20 cellular contexts compared by ENCODE assay signal in the genomic region with DNA sequence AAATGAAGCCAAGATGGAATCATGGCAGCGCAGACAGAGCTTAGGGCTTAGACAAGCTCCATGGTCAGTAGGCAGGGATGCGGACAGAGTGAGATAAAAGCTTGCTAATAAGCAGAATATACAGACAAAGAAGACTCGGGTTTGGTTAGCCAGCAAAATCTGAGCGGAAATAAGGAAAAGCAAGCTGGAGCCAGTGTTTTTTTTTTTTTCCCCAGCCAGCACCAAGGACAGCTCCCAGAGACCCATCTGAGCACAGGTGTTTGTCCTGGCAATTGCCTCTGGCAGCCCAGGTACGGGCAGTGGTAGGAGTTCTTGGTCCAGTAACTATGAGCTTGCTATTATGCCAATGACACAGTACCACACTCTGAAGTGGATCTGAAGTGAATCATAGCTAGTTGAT.
DNase-seq lines count a peak whose midpoint lies in the region; ATAC-seq, FAIRE-seq and TF ChIP-seq lines count a peak whose summit lies in the region.
"Had no signal": no experiment of that assay in that cellular context is flagged by ENCODE, and none has a peak within 500 bp of the region (broad histone marks: within the 10 kb centered on the region; RNA-seq: fewer than 3 reads in every experiment).

No MANE protein-coding gene starts in this region.

- FAIRE-seq in HepG2 (lab: Jason Lieb, UNC) = no peak
- FAIRE-seq: GM19239 had no signal

- peaks cover 17% of the 10 kb centered on the region in 2 donors for H3K9me3 Mint-ChIP-seq in activated naive CD4-positive, alpha-beta T cell treated with anti-CD3 and anti-CD28 coated beads, Interleukin-2, amount 50 U/mL, for 72 hours
- H3K9me3 Mint-ChIP-seq: activated CD4-positive, alpha-beta memory T cell treated with anti-CD3 and anti-CD28 coated beads, Interleukin-2, amount 10 ng/mL, durations not matched to agents 7 days and 5 days had no signal

- H3K27ac ChIP-seq in HepG2 (ENCODE audit: extremely low read length, insufficient read depth, low read length) (no peak overlapping the region), right lobe of liver (no peak overlapping the region)
- H3K27ac ChIP-seq: KMS-11, Peyer's patch, tibial nerve had no signal

- CTCF ChIA-PET in HepG2 (lab: Yijun Ruan, JAX; ENCODE audit: low intra/inter-chr PET ratio, low total read pairs) = no interaction called here

- no peaks in the 10 kb centered on the region for H3K9me3 ChIP-seq in HepG2 (ENCODE audit: low read length)
- H3K9me3 ChIP-seq in right lobe of liver = no peaks in the 10 kb centered on the region
- H3K9me3 ChIP-seq: Peyer's patch had no signal

- H2AFZ ChIP-seq in HepG2 (ENCODE audit: low read length) = no peak overlapping the region

- no TSS peak for BruUV-seq in HepG2 (replicated peaks; lab: Mats Ljungman, UMichigan)

- no peak overlapping the region for H3K4me2 ChIP-seq in HepG2 (ENCODE audit: low read depth, low read length)
- H3K4me2 ChIP-seq: KMS-11 had no signal

- POLR2A ChIA-PET in HepG2 (lab: Yijun Ruan, JAX) = interaction anchor here (1.5 kb wide), 1 partner anchor 17 kb away, joined by 3 read pairs; no protein-coding TSS in a partner anchor

- H3K27me3 ChIP-seq in HepG2 (ENCODE audit: control insufficient read depth in 1 of 2, insufficient read depth in 2 of 2, low read length in 2 of 2) (no peaks in the 10 kb centered on the region), right lobe of liver (no peaks in the 10 kb centered on the region)
- H3K27me3 ChIP-seq: Peyer's patch, tibial nerve had no signal

- peak; percentile 2 for DNase-seq in HepG2 (ENCODE audit: low spot score)
- no peak for DNase-seq in right lobe of liver
- peak; percentile 38 for DNase-seq in astrocyte of the hippocampus (ENCODE audit: low read depth, low spot score)
- peak; percentile 59 for DNase-seq in islet precursor cell
- no peak for DNase-seq in NCI-H2196 treated with DMSO at 0.1 percent for 48 hours (lab: John Stamatoyannopoulos, UW; ENCODE audit: unreplicated experiment)
- no peak for DNase-seq in activated naive CD4-positive, alpha-beta T cell treated with anti-CD3 and anti-CD28 coated beads, Interleukin-2, amount 50 U/mL, for 72 hours (ENCODE audit: low spot score in 2 of 2)
- DNase-seq in KG1 (lab: John Stamatoyannopoulos, UW) = no peak
- DNase-seq: activated CD4-positive, alpha-beta memory T cell treated with anti-CD3 and anti-CD28 coated beads, Interleukin-2, amount 10 ng/mL, durations not matched to agents 7 days and 5 days; activated naive CD8-positive, alpha-beta T cell treated with anti-CD3 and anti-CD28 coated beads for 36 hours; activated T-cell treated with anti-CD3 and anti-CD28 coated beads, Interleukin-2, amount 50 U/mL, for 4 hours; DMS79; mesenchymal stem cell; Peyer's patch; stimulated activated naive CD4-positive, alpha-beta T cell; SW 1271 had no signal

- no peak overlapping the region for H3K27ac Mint-ChIP-seq in activated naive CD4-positive, alpha-beta T cell treated with anti-CD3 and anti-CD28 coated beads, Interleukin-2, amount 50 U/mL, for 72 hours
- H3K27ac Mint-ChIP-seq: activated CD4-positive, alpha-beta memory T cell treated with anti-CD3 and anti-CD28 coated beads, Interleukin-2, amount 10 ng/mL, durations not matched to agents 7 days and 5 days; activated naive CD8-positive, alpha-beta T cell treated with anti-CD3 and anti-CD28 coated beads for 36 hours had no signal

- TF ChIP-seq RAD21 in HepG2 (CRISPR knock-in tag; IDR thresholded peaks at IDR 0.05) = no peak

- 55% methylated on average over 4 of the region's 5 CpGs for WGBS in HepG2 (ENCODE audit: low lambda C conversion rate)
- 66% methylated on average over 4 of the region's 5 CpGs for WGBS in right lobe of liver (ENCODE audit: insufficient coverage, low coverage, low lambda C conversion rate, missing lambda C conversion rate)

- no peaks in the 10 kb centered on the region for H4K20me1 ChIP-seq in HepG2 (ENCODE audit: insufficient read depth, low read length)

- no peak overlapping the region for H3K9ac ChIP-seq in HepG2 (ENCODE audit: insufficient read depth, low read depth, low read length)
- H3K9ac ChIP-seq: KMS-11 had no signal

- no peaks in the 10 kb centered on the region for H3K79me2 ChIP-seq in HepG2 (ENCODE audit: insufficient read depth, low read length)

- no peak for TF ChIP-seq POLR2A in HepG2 (IDR thresholded peaks at IDR 0.05; ENCODE audit: insufficient read depth in 1 of 2, low read depth in 2 of 2, low read length in 2 of 2)
- no peak for TF ChIP-seq POLR2A in right lobe of liver (IDR thresholded peaks at IDR 0.05)

- intact Hi-C loops in HepG2 (cut with micrococcal nuclease; ENCODE audit: unreplicated experiment) = no loop called here
- intact Hi-C loops in right lobe of liver (cut with DNase I) = no loop called here

- H3K4me1 ChIP-seq in HepG2 (ENCODE audit: insufficient read depth, low read length) = no peaks in the 10 kb centered on the region
- no peaks in the 10 kb centered on the region for H3K4me1 ChIP-seq in right lobe of liver
- H3K4me1 ChIP-seq: Peyer's patch, tibial nerve had no signal

- H3K36me3 ChIP-seq in HepG2 (replicated peaks in 1 of 2; ENCODE audit: control insufficient read depth in 1 of 2, insufficient read depth in 2 of 2, low read length in 2 of 2) = no peaks in the 10 kb centered on the region
- no peaks in the 10 kb centered on the region for H3K36me3 ChIP-seq in right lobe of liver
- H3K36me3 ChIP-seq: Peyer's patch, tibial nerve had no signal

- ATAC-seq in HepG2 (no peak), right lobe of liver (no peak), GM19397 (IDR thresholded peaks at IDR 0.05; ENCODE audit: unreplicated experiment) (no peak)
- ATAC-seq in activated naive CD4-positive, alpha-beta T cell treated with anti-CD3 and anti-CD28 coated beads, Interleukin-2, amount 50 U/mL, for 72 hours = no peak
- ATAC-seq: activated T-cell treated with anti-CD3 and anti-CD28 coated beads, Interleukin-2, amount 50 U/mL, for 4 hours; esophagus mucosa had no signal

- in situ Hi-C loops in HepG2 (cut with HindIII; ENCODE audit: extremely low pct_ligation_motif_present, low pct_unique_long_range_greater_than_20kb) = no loop called here

- H3K4me3 ChIP-seq in HepG2 (replicated peaks in 1 of 3; ENCODE audit: insufficient read depth in 1 of 3, low read depth in 2 of 3, low read length in 3 of 3) = no peak overlapping the region
- no peak overlapping the region for H3K4me3 ChIP-seq in right lobe of liver
- H3K4me3 ChIP-seq: Peyer's patch, tibial nerve had no signal

- no peak for TF ChIP-seq CTCF in HepG2 (CRISPR knock-in tag; IDR thresholded peaks at IDR 0.05)
- TF ChIP-seq CTCF in right lobe of liver (IDR thresholded peaks at IDR 0.05) = no peak

- H3K36me3 Mint-ChIP-seq in activated naive CD4-positive, alpha-beta T cell treated with anti-CD3 and anti-CD28 coated beads, Interleukin-2, amount 50 U/mL, for 72 hours = peaks cover 1 to 8% of the 10 kb centered on the region in 2 donors
- H3K36me3 Mint-ChIP-seq: activated naive CD8-positive, alpha-beta T cell treated with anti-CD3 and anti-CD28 coated beads for 36 hours had no signal

- TF ChIP-seq EP300 in HepG2 (IDR thresholded peaks at IDR 0.05; ENCODE audit: low read depth in 2 of 2, low read length in 2 of 2) (no peak), HepG2 (CRISPR knock-in tag; IDR thresholded peaks at IDR 0.05; ENCODE audit: borderline replicate concordance) (no peak)

TF ChIP-seq in HepG2, 621 proteins besides CTCF, POLR2A, EP300 and RAD21 (continues in another document):
- TF ChIP-seq MIER2 (CRISPR knock-in tag; IDR thresholded peaks at IDR 0.05) = peak; percentile 94
- no peak for TF ChIP-seq GATAD1 (CRISPR knock-in tag; IDR thresholded peaks at IDR 0.05)
- TF ChIP-seq ZNF577 (CRISPR knock-in tag; IDR thresholded peaks at IDR 0.05; ENCODE audit: borderline replicate concordance, low read depth) = no peak
- no peak for TF ChIP-seq CHD4 (IDR thresholded peaks at IDR 0.05; ENCODE audit: borderline replicate concordance, low read length)
- TF ChIP-seq, protein P1, sequence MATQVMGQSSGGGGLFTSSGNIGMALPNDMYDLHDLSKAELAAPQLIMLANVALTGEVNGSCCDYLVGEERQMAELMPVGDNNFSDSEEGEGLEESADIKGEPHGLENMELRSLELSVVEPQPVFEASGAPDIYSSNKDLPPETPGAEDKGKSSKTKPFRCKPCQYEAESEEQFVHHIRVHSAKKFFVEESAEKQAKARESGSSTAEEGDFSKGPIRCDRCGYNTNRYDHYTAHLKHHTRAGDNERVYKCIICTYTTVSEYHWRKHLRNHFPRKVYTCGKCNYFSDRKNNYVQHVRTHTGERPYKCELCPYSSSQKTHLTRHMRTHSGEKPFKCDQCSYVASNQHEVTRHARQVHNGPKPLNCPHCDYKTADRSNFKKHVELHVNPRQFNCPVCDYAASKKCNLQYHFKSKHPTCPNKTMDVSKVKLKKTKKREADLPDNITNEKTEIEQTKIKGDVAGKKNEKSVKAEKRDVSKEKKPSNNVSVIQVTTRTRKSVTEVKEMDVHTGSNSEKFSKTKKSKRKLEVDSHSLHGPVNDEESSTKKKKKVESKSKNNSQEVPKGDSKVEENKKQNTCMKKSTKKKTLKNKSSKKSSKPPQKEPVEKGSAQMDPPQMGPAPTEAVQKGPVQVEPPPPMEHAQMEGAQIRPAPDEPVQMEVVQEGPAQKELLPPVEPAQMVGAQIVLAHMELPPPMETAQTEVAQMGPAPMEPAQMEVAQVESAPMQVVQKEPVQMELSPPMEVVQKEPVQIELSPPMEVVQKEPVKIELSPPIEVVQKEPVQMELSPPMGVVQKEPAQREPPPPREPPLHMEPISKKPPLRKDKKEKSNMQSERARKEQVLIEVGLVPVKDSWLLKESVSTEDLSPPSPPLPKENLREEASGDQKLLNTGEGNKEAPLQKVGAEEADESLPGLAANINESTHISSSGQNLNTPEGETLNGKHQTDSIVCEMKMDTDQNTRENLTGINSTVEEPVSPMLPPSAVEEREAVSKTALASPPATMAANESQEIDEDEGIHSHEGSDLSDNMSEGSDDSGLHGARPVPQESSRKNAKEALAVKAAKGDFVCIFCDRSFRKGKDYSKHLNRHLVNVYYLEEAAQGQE (IDR thresholded peaks at IDR 0.05; ENCODE audit: borderline replicate concordance in 1 of 2, low read depth in 1 of 2, low read length in 2 of 2) = peak; percentile 67 to 96
- TF ChIP-seq, protein P2, sequence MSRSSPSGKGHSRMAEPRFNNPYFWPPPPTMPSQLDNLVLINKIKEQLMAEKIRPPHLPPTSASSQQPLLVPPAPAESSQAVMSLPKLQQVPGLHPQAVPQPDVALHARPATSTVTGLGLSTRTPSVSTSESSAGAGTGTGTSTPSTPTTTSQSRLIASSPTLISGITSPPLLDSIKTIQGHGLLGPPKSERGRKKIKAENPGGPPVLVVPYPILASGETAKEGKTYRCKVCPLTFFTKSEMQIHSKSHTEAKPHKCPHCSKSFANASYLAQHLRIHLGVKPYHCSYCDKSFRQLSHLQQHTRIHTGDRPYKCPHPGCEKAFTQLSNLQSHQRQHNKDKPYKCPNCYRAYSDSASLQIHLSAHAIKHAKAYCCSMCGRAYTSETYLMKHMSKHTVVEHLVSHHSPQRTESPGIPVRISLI (CRISPR knock-in tag; IDR thresholded peaks at IDR 0.05; ENCODE audit: borderline replicate concordance) = peak; percentile 80
- TF ChIP-seq HNRNPUL1 (IDR thresholded peaks at IDR 0.05; ENCODE audit: low read depth, low read length) = no peak
- TF ChIP-seq SPEN (CRISPR knock-in tag; IDR thresholded peaks at IDR 0.05; ENCODE audit: low read depth) = no peak

Comparison
In these comparisons a context has a peak if more than half of its experiments do, and no peak if none do; other contexts are left out.
1. DNase-seq: peak in HepG2 (single experiment), astrocyte of the hippocampus (single experiment) and islet precursor cell (single experiment); none in right lobe of liver (0 of 3), NCI-H2196 treated with DMSO at 0.1 percent for 48 hours (single experiment), activated naive CD4-positive, alpha-beta T cell treated with anti-CD3 and anti-CD28 coated beads, Interleukin-2, amount 50 U/mL, for 72 hours (0 of 2) and KG1 (single experiment).